ENCODE assay signal across 1 cellular context in the genomic region with DNA sequence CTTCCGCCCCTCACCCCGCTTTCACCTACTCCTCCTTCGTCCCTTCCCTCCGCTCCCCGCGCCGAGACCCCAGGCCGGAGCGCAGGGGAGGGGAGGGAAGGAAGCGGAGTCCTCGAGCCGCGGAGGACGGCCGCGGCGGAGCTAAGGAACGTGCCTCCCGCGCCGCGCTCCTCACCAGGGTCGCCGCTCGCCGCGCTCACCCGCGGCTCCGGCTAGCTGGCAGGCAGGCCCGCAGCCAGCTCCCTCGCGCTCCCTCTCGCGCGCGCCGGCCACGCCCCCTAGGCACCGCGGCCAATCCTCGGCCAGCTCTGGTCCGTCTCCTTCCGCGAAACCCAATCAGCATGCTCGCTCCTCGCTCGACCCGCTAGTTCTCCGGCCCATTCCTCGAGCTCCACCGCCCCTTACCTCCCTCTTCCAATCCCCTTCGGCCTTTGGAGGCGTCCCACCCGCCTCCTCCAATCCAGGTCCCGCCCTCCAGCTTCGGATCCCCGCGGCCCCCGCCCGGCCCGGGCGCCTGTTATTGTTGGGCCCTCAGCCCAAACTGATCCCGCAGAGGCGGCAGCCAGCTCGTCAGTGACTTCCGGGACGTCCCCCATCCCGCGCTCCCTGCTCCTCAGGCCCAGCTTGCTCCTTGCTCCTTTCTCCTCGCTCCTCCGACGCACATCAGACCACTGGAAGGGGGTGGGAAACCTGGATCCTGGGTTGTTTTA.
A peak's percentile ranks its signal among the peaks of the same experiment; 100 is the strongest.
TF ChIP-seq lines count a peak whose summit lies in the region.

A gene with protein sequence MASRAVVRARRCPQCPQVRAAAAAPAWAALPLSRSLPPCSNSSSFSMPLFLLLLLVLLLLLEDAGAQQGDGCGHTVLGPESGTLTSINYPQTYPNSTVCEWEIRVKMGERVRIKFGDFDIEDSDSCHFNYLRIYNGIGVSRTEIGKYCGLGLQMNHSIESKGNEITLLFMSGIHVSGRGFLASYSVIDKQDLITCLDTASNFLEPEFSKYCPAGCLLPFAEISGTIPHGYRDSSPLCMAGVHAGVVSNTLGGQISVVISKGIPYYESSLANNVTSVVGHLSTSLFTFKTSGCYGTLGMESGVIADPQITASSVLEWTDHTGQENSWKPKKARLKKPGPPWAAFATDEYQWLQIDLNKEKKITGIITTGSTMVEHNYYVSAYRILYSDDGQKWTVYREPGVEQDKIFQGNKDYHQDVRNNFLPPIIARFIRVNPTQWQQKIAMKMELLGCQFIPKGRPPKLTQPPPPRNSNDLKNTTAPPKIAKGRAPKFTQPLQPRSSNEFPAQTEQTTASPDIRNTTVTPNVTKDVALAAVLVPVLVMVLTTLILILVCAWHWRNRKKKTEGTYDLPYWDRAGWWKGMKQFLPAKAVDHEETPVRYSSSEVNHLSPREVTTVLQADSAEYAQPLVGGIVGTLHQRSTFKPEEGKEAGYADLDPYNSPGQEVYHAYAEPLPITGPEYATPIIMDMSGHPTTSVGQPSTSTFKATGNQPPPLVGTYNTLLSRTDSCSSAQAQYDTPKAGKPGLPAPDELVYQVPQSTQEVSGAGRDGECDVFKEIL (minus strand): TSS at position 231 of the 710 bp plus-strand sequence. CDS start 369 bp downstream, outside the sequence.

TF ChIP-seq in Ishikawa, 13 proteins besides CTCF, POLR2A, EP300 and RAD21 (continued from another document):
- no peak for TF ChIP-seq REST (IDR thresholded peaks at IDR 0.05; ENCODE audit: low read depth)
- TF ChIP-seq EGR1 (IDR thresholded peaks at IDR 0.05) = no peak
- TF ChIP-seq, protein P1, sequence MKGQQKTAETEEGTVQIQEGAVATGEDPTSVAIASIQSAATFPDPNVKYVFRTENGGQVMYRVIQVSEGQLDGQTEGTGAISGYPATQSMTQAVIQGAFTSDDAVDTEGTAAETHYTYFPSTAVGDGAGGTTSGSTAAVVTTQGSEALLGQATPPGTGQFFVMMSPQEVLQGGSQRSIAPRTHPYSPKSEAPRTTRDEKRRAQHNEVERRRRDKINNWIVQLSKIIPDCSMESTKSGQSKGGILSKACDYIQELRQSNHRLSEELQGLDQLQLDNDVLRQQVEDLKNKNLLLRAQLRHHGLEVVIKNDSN (IDR thresholded peaks at IDR 0.05) = no peak
- no peak; the same call in 1 of the 2 replicates for TF ChIP-seq TEAD4 (IDR thresholded peaks at IDR 0.05)
- TF ChIP-seq TCF12 (IDR thresholded peaks at IDR 0.05; ENCODE audit: low read depth) = no peak
- no peak; the same call in 1 of the 2 replicates for TF ChIP-seq ZBTB7A (IDR thresholded peaks at IDR 0.05; ENCODE audit: low read depth)
- TF ChIP-seq, protein P2, sequence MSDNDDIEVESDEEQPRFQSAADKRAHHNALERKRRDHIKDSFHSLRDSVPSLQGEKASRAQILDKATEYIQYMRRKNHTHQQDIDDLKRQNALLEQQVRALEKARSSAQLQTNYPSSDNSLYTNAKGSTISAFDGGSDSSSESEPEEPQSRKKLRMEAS (IDR thresholded peaks at IDR 0.05) = peak; percentile 63
- TF ChIP-seq FOXM1 (IDR thresholded peaks at IDR 0.05; ENCODE audit: borderline replicate concordance, low read depth) = no peak
- no peak for TF ChIP-seq CREB1 (IDR thresholded peaks at IDR 0.05; ENCODE audit: low read depth)
- TF ChIP-seq NFIC (IDR thresholded peaks at IDR 0.05) = peak; percentile 41; the same call in 1 of the 2 replicates
- peak; percentile 86 for TF ChIP-seq TAF1 (IDR thresholded peaks at IDR 0.05; ENCODE audit: low read depth)
